ENCODE assay signal across 1 cellular context in the genomic region with DNA sequence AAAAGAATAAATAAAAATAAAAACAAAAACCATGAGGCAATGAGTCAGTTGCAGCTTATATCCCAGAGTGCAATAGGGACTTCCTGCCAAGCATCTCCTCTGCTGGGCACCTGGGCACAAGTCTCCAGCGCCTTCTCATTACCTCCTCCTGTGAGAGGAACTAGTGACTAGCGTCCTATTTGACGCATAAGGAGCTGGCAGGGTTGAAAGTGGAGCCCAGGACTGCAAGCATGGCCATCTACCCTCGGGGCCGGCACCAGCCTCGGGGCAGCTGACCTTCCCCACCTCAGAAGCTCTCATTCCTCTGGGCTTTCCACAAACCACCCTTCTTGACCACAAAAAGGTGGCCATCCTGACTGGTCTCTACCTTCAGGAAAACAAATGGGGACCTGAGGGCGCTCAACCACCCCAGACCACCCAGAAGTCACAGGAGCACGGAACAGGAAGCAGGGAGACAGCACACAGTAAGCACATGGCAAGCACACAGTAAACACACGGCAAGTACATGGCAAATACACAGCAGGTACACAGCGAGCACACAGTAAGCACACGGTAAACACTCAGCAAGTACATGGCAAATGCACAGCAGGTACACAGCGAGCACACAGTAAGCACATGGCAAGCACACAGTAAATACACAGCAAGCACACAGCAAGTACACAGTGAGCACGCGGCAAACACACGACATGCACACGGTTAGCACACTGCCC.
A peak's percentile ranks its signal among the peaks of the same experiment; 100 is the strongest.
TF ChIP-seq lines count a peak whose summit lies in the region.

No MANE protein-coding gene starts in this region.

TF ChIP-seq in H1, 55 proteins besides CTCF, POLR2A, EP300 and RAD21:
- peak; percentile 24; the same call in 1 of the 2 replicates for TF ChIP-seq KDM1A (IDR thresholded peaks at IDR 0.05; ENCODE audit: borderline replicate concordance, low read length)
- no peak for TF ChIP-seq SIN3A (conservative IDR thresholded peaks at IDR 0.05 in 1 of 2, IDR thresholded peaks at IDR 0.05 in 1 of 2; ENCODE audit: low read depth in 1 of 2, low read length in 2 of 2)
- no peak for TF ChIP-seq EGR1 (IDR thresholded peaks at IDR 0.05; ENCODE audit: borderline replicate concordance, low read depth, low read length)
- no peak for TF ChIP-seq RXRA (IDR thresholded peaks at IDR 0.05; ENCODE audit: insufficient read depth, low read depth, low read length)
- TF ChIP-seq CBX5 (IDR thresholded peaks at IDR 0.05; ENCODE audit: low read depth, low read length) = no peak
- TF ChIP-seq POLR2AphosphoS5 (IDR thresholded peaks at IDR 0.05; ENCODE audit: low read depth, low read length) = peak; percentile 51; the same call in 1 of the 2 replicates
- TF ChIP-seq BCL11A (IDR thresholded peaks at IDR 0.05; ENCODE audit: low read depth in 2 of 2, low read length in 2 of 2) = no peak
- no peak for TF ChIP-seq NANOG (IDR thresholded peaks at IDR 0.05; ENCODE audit: insufficient read depth, low read depth, low read length, poor library complexity, severe bottlenecking)
- no peak for TF ChIP-seq SRF (IDR thresholded peaks at IDR 0.05; ENCODE audit: low read depth, low read length)
- no peak for TF ChIP-seq CBX8 (IDR thresholded peaks at IDR 0.05; ENCODE audit: borderline replicate concordance, low read depth, low read length)
- TF ChIP-seq USF2 (IDR thresholded peaks at IDR 0.05; ENCODE audit: low read length) = no peak
- TF ChIP-seq FOSL1 (IDR thresholded peaks at IDR 0.05; ENCODE audit: insufficient read depth, low read depth, low read length) = no peak
- no peak for TF ChIP-seq HDAC2 (IDR thresholded peaks at IDR 0.05; ENCODE audit: borderline replicate concordance in 1 of 2, low read depth in 2 of 2, low read length in 2 of 2)
